Comparison of ENCODE assay signal across 8 cellular contexts in the genomic region with DNA sequence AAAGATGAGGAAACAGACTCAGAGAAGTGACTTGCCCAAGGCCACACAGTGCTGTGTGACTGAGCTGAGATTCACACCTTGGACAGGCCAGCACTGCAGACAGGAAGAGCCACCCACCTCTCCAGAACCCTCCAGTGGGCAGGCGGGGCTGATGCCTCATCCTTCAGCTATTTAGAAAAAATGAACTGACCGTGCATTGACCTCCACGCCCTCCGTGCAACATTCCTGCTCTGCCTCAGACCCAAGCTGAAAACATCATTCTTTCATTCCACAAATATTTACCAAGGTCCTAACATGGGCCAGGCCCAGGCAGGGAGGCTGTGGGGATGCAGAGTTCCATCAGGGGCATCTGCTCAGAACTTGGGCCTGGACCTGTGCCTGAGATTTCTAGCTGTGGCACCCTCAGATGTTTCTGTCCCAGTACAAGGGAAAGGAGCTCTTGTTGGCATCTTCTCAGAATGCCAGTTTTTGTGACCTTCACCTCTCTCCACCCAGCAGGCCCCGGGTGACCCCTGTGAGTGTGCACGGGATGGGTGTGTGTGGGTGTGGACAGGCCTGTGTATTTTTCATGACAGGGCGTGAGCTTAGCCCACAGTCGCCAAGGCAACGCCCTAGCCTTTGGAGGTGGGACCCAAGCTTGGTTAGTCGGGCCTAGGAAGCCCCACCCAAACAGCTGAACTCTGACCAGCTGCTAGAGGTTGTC.
A peak's percentile ranks its signal among the peaks of the same experiment; 100 is the strongest.
DNase-seq lines count a peak whose midpoint lies in the region; ATAC-seq and TF ChIP-seq lines count a peak whose summit lies in the region.

No MANE protein-coding gene starts in this region.

- no peaks in the 10 kb centered on the region for H3K9me3 Mint-ChIP-seq in stimulated activated effector memory CD8-positive, alpha-beta T cell treated with anti-CD3 and anti-CD28 coated beads, Interleukin-12 subunit alpha, Interleukin-12 subunit beta, amount 100 ng/mL, for 72 hours

- peak overlapping the region; percentile 89 for H3K4me3 Mint-ChIP-seq in stimulated activated effector memory CD8-positive, alpha-beta T cell treated with anti-CD3 and anti-CD28 coated beads, Interleukin-12 subunit alpha, Interleukin-12 subunit beta, amount 100 ng/mL, for 72 hours

- ATAC-seq in HG03175 (IDR thresholded peaks at IDR 0.05; ENCODE audit: unreplicated experiment) (peak; percentile 44), HG03342 (IDR thresholded peaks at IDR 0.05; ENCODE audit: unreplicated experiment) (no peak), GM19035 (IDR thresholded peaks at IDR 0.05; ENCODE audit: unreplicated experiment) (no peak)
- ATAC-seq in stimulated activated effector memory CD8-positive, alpha-beta T cell treated with anti-CD3 and anti-CD28 coated beads, Interleukin-12 subunit alpha, Interleukin-12 subunit beta, amount 100 ng/mL, for 72 hours: peak; percentile 41

- TF ChIP-seq CTCF in GM13977 (IDR thresholded peaks at IDR 0.05; ENCODE audit: extremely low read depth, insufficient read depth, missing control alignments): no peak

- peak; percentile 81 for DNase-seq in 8988T
- DNase-seq in amniotic epithelial cell (ENCODE audit: low read depth): peak; percentile 98
- peak; percentile 41 for DNase-seq in iPS-NIHi11 (ENCODE audit: low spot score)
- no peak for DNase-seq in stimulated activated effector memory CD8-positive, alpha-beta T cell treated with anti-CD3 and anti-CD28 coated beads, Interleukin-12 subunit alpha, Interleukin-12 subunit beta, amount 100 ng/mL, for 72 hours (ENCODE audit: low spot score in 2 of 2)
- no peak for DNase-seq in GM13977 (ENCODE audit: low spot score)

- peaks cover 89% of the 10 kb centered on the region for H3K4me1 Mint-ChIP-seq in stimulated activated effector memory CD8-positive, alpha-beta T cell treated with anti-CD3 and anti-CD28 coated beads, Interleukin-12 subunit alpha, Interleukin-12 subunit beta, amount 100 ng/mL, for 72 hours

- H3K27ac Mint-ChIP-seq in stimulated activated effector memory CD8-positive, alpha-beta T cell treated with anti-CD3 and anti-CD28 coated beads, Interleukin-12 subunit alpha, Interleukin-12 subunit beta, amount 100 ng/mL, for 72 hours: peak overlapping the region; percentile 95

- in situ Hi-C loops in GM13977 (cut with MboI; ENCODE audit: low pct_unique_long_range_greater_than_20kb, low sequenced_read_pairs, unreplicated experiment): no loop called here

- peaks cover 63% of the 10 kb centered on the region for H3K36me3 Mint-ChIP-seq in stimulated activated effector memory CD8-positive, alpha-beta T cell treated with anti-CD3 and anti-CD28 coated beads, Interleukin-12 subunit alpha, Interleukin-12 subunit beta, amount 100 ng/mL, for 72 hours

Comparison
In these comparisons a context has a peak if more than half of its experiments do, and no peak if none do; other contexts are left out.
1. DNase-seq: peak in 8988T (single experiment), amniotic epithelial cell (single experiment) and iPS-NIHi11 (single experiment); none in stimulated activated effector memory CD8-positive, alpha-beta T cell treated with anti-CD3 and anti-CD28 coated beads, Interleukin-12 subunit alpha, Interleukin-12 subunit beta, amount 100 ng/mL, for 72 hours (0 of 2) and GM13977 (single experiment).
2. ATAC-seq: peak in HG03175 (single experiment) and stimulated activated effector memory CD8-positive, alpha-beta T cell treated with anti-CD3 and anti-CD28 coated beads, Interleukin-12 subunit alpha, Interleukin-12 subunit beta, amount 100 ng/mL, for 72 hours (single experiment); none in HG03342 (single experiment) and GM19035 (single experiment).